16 cellular contexts compared by ENCODE assay signal in genomic region chr10:10665750-10666149, GRCh38.
"Had no signal": no experiment of that assay in that cellular context is flagged by ENCODE, and none has a peak within 500 bp of the region (broad histone marks: within the 10 kb centered on the region; RNA-seq: fewer than 3 reads in every experiment).

No MANE protein-coding gene starts in this region.

- H3K4me3 ChIP-seq: hepatocyte, lung, prostate gland, skin epidermis, spleen, suprapubic skin, tibial nerve, upper lobe of left lung had no signal

- H3K9me3 ChIP-seq: prostate gland, spleen, suprapubic skin, tibial nerve, upper lobe of left lung had no signal

- DNase-seq: cerebellar nuclear complex; cortex of kidney; effector CD4-positive, alpha-beta T cell; kidney; left colon; natural killer cell; spleen; stimulated activated CD4-positive, alpha-beta T cell treated with anti-CD3 and anti-CD28 coated beads, Interleukin-4, amount 100 ng/mL, for 4 hours had no signal

- ATAC-seq: left colon; stimulated activated memory B cell treated with anti-CD40 and anti-IgM and Interleukin-4, amounts not matched to agents 10 μg/mL and 1 μg/mL and 100 μg/mL, for 72 hours had no signal

- H3K4me1 ChIP-seq: prostate gland, spleen, suprapubic skin had no signal

- H3K27me3 ChIP-seq: hepatocyte, suprapubic skin, tibial nerve, upper lobe of left lung had no signal

- H3K27ac ChIP-seq: hepatocyte, prostate gland, skin epidermis, spleen, suprapubic skin, tibial nerve, upper lobe of left lung had no signal

- H3K36me3 ChIP-seq: prostate gland, spleen, suprapubic skin, tibial nerve, upper lobe of left lung had no signal
